ENCODE assay signal across 28 cellular contexts in the genomic region with DNA sequence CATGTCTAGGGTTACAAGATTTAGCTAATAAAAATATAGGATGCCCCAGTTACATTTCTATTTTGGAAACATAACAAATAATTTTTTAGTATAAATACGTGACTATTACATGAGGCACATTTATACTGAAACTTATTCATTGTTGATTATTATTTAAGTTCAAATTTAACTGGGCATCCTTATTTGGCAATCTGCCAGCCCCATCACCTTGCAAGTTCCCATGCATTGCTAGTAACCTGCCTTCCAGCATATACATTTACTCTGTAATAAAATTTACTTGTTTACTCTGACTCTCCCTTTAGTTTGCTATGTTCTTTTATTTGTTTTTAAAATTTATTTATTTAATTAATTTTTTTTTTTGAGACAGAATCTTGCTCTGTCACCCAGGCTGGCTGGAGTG.
"Had no signal": no experiment of that assay in that cellular context is flagged by ENCODE, and none has a peak within 500 bp of the region (broad histone marks: within the 10 kb centered on the region; RNA-seq: fewer than 3 reads in every experiment).

No MANE protein-coding gene starts in this region.

- H3K4me1 Mint-ChIP-seq: natural killer cell; nephron; neural progenitor cell; stimulated activated effector memory CD8-positive, alpha-beta T cell treated with anti-CD3 and anti-CD28 coated beads, Interleukin-12 subunit alpha, Interleukin-12 subunit beta, amount 100 ng/mL, for 72 hours had no signal

- H3K9ac ChIP-seq: neural progenitor cell, parathyroid adenoma had no signal

- H3K4me1 ChIP-seq: neural progenitor cell, parathyroid adenoma, psoas muscle, right lobe of liver, sigmoid colon, stomach, thyroid gland, tibial nerve, upper lobe of left lung, vagina had no signal

- H3K27ac Mint-ChIP-seq: natural killer cell; nephron; neural progenitor cell; progenitor cell of endocrine pancreas; stimulated activated effector memory CD8-positive, alpha-beta T cell treated with anti-CD3 and anti-CD28 coated beads, Interleukin-12 subunit alpha, Interleukin-12 subunit beta, amount 100 ng/mL, for 72 hours; stimulated activated naive B cell treated with anti-CD40 and anti-IgM and Interleukin-4, amounts not matched to agents 10 μg/mL and 1 μg/mL and 100 μg/mL, for 72 hours; stimulated activated naive CD8-positive, alpha-beta T cell treated with anti-CD3 and anti-CD28 coated beads, Interleukin-15, Interleukin-2, amounts not matched to agents 100 ng/mL and 50 ng/mL, for 24 hours had no signal

- DNase-seq: natural killer cell; occipital lobe; ovary; posterior cingulate gyrus; psoas muscle; right cardiac atrium; right lobe of liver; sigmoid colon; small intestine; stimulated activated CD4-positive, alpha-beta T cell treated with anti-CD3 and anti-CD28 coated beads, Interleukin-15, amount 100 ng/mL, for 24 hours; stimulated activated CD4-positive, alpha-beta T cell treated with anti-CD3 and anti-CD28 coated beads, Interleukin-2, amount 100 ng/mL, for 24 hours; stimulated activated CD4-positive, alpha-beta T cell treated with anti-CD3 and anti-CD28 coated beads, Interleukin-2, amount 100 ng/mL, for 48 hours; stimulated activated CD4-positive, alpha-beta T cell treated with anti-CD3 and anti-CD28 coated beads, Interleukin-4, amount 100 ng/mL, for 24 hours; stimulated activated naive B cell treated with anti-CD40 and anti-IgM and Interleukin-4, amounts not matched to agents 10 μg/mL and 1 μg/mL and 100 μg/mL, for 72 hours; stimulated activated naive CD4-positive, alpha-beta T cell treated with Interleukin-2 at 50 U/mL for 16 hours; stomach; thyroid gland; trophoblast cell; upper lobe of left lung had no signal

- H3K27ac ChIP-seq: neural progenitor cell, ovary, parathyroid adenoma, psoas muscle, right lobe of liver, sigmoid colon, stomach, thoracic aorta, thyroid gland, tibial nerve, upper lobe of left lung, vagina had no signal

- H3K9me3 ChIP-seq: ovary, psoas muscle, right lobe of liver, sigmoid colon, stomach, thoracic aorta, thyroid gland, tibial nerve, upper lobe of left lung, vagina had no signal

- H3K27me3 ChIP-seq: neural progenitor cell, ovary, right lobe of liver, sigmoid colon, stomach, thyroid gland, tibial nerve, upper lobe of left lung, vagina had no signal

- H3K27me3 Mint-ChIP-seq: progenitor cell of endocrine pancreas; stimulated activated naive B cell treated with anti-CD40 and anti-IgM and Interleukin-4, amounts not matched to agents 10 μg/mL and 1 μg/mL and 100 μg/mL, for 72 hours; stimulated activated naive CD8-positive, alpha-beta T cell treated with anti-CD3 and anti-CD28 coated beads, Interleukin-15, Interleukin-2, amounts not matched to agents 100 ng/mL and 50 ng/mL, for 24 hours had no signal

- H3K4me3 ChIP-seq: neural progenitor cell, ovary, psoas muscle, right lobe of liver, sigmoid colon, stomach, thoracic aorta, thyroid gland, tibial nerve, upper lobe of left lung, vagina had no signal

- H3K9me3 Mint-ChIP-seq: nephron, neural progenitor cell had no signal

- H3K36me3 ChIP-seq: neural progenitor cell, ovary, right lobe of liver, sigmoid colon, stomach, thoracic aorta, thyroid gland, tibial nerve, upper lobe of left lung, vagina had no signal

- H3K4me2 ChIP-seq: neural progenitor cell had no signal

- H3K36me3 Mint-ChIP-seq: natural killer cell; neural progenitor cell; stimulated activated effector memory CD8-positive, alpha-beta T cell treated with anti-CD3 and anti-CD28 coated beads, Interleukin-12 subunit alpha, Interleukin-12 subunit beta, amount 100 ng/mL, for 72 hours; stimulated activated naive B cell treated with anti-CD40 and anti-IgM and Interleukin-4, amounts not matched to agents 10 μg/mL and 1 μg/mL and 100 μg/mL, for 72 hours had no signal

- H3K4me3 Mint-ChIP-seq: natural killer cell; nephron; neural progenitor cell; stimulated activated effector memory CD8-positive, alpha-beta T cell treated with anti-CD3 and anti-CD28 coated beads, Interleukin-12 subunit alpha, Interleukin-12 subunit beta, amount 100 ng/mL, for 72 hours; stimulated activated naive B cell treated with anti-CD40 and anti-IgM and Interleukin-4, amounts not matched to agents 10 μg/mL and 1 μg/mL and 100 μg/mL, for 72 hours; stimulated activated naive CD8-positive, alpha-beta T cell treated with anti-CD3 and anti-CD28 coated beads, Interleukin-15, Interleukin-2, amounts not matched to agents 100 ng/mL and 50 ng/mL, for 24 hours had no signal

- H2AFZ ChIP-seq: neural progenitor cell, parathyroid adenoma had no signal

- H3K79me2 ChIP-seq: parathyroid adenoma had no signal
